In genomic region chr5:68299105-68299504, GRCh38 we compare ENCODE assay signal across 15 cellular contexts.
DNase-seq lines count a peak whose midpoint lies in the region; ATAC-seq and TF ChIP-seq lines count a peak whose summit lies in the region.
"Had no signal": no experiment of that assay in that cellular context is flagged by ENCODE, and none has a peak within 500 bp of the region (broad histone marks: within the 10 kb centered on the region; RNA-seq: fewer than 3 reads in every experiment).

No MANE protein-coding gene starts in this region.

- CTCF ChIA-PET in GM10248 (lab: Yijun Ruan, JAX), result interaction anchor here (1.1 to 4.9 kb wide), 4 partner anchors 9 to 1053 kb away, joined by 4 to 30 read pairs (median 6); no protein-coding TSS in a partner anchor

- POLR2A ChIA-PET in naive thymus-derived CD8-positive, alpha-beta T cell (lab: Charles Lee), result interaction anchor here (0.5 kb wide), 1 partner anchor 400 kb away, joined by 4 read pairs; no protein-coding TSS in a partner anchor
- POLR2A ChIA-PET in GM10248 (lab: Yijun Ruan, JAX), result interaction anchor here (0.5 kb wide), 1 partner anchor 27 kb away, joined by 4 read pairs; no protein-coding TSS in a partner anchor

- ATAC-seq in activated T-helper 17 cell treated with anti-CD3 and anti-CD28 coated beads, Interleukin-2, amount 50 U/mL, for 72 hours (replicated peaks), result no peak
- ATAC-seq in naive thymus-derived CD8-positive, alpha-beta T cell, result no peak

- peaks cover 25% of the 10 kb centered on the region for H3K4me1 Mint-ChIP-seq in activated naive CD4-positive, alpha-beta T cell treated with anti-CD3 and anti-CD28 coated beads, Interleukin-2, amount 50 U/mL, for 24 hours
- H3K4me1 Mint-ChIP-seq in activated T-helper 17 cell treated with anti-CD3 and anti-CD28 coated beads, Interleukin-2, amount 50 U/mL, for 72 hours, result peaks cover 16% of the 10 kb centered on the region
- peaks cover 13 to 35% (median 24%) of the 10 kb centered on the region in 4 donors for H3K4me1 Mint-ChIP-seq in naive thymus-derived CD8-positive, alpha-beta T cell
- H3K4me1 Mint-ChIP-seq: IgD-negative memory B cell had no signal

- H3K36me3 Mint-ChIP-seq in activated naive CD4-positive, alpha-beta T cell treated with anti-CD3 and anti-CD28 coated beads, Interleukin-2, amount 50 U/mL, for 24 hours, result peaks cover 18% of the 10 kb centered on the region
- peaks cover 80% of the 10 kb centered on the region for H3K36me3 Mint-ChIP-seq in activated T-helper 17 cell treated with anti-CD3 and anti-CD28 coated beads, Interleukin-2, amount 50 U/mL, for 72 hours (ENCODE audit: low read depth)
- H3K36me3 Mint-ChIP-seq in naive thymus-derived CD8-positive, alpha-beta T cell, result peaks cover 12 to 79% (median 48%) of the 10 kb centered on the region in 3 donors

- H3K4me3 Mint-ChIP-seq in activated naive CD4-positive, alpha-beta T cell treated with anti-CD3 and anti-CD28 coated beads, Interleukin-2, amount 50 U/mL, for 24 hours, result no peak overlapping the region
- no peak overlapping the region for H3K4me3 Mint-ChIP-seq in activated T-helper 17 cell treated with anti-CD3 and anti-CD28 coated beads, Interleukin-2, amount 50 U/mL, for 72 hours
- H3K4me3 Mint-ChIP-seq in naive thymus-derived CD8-positive, alpha-beta T cell, result no peak overlapping the region
- H3K4me3 Mint-ChIP-seq: IgD-negative memory B cell had no signal

- TF ChIP-seq CTCF in GM10248 (IDR thresholded peaks at IDR 0.05; ENCODE audit: control extremely low read depth, extremely low read depth, low read depth, missing control alignments), result no peak

- no peak for DNase-seq in activated naive CD4-positive, alpha-beta T cell (lab: John Stamatoyannopoulos, UW)
- no peak for DNase-seq in naive thymus-derived CD8-positive, alpha-beta T cell
- DNase-seq in superior temporal gyrus (ENCODE audit: extremely low spot score) (peak; percentile 31), GM10248 (ENCODE audit: extremely low spot score) (no peak), amygdala (lab: John Stamatoyannopoulos, UW) (no peak), HPDE6-E6E7 (ENCODE audit: extremely low spot score) (no peak)
- DNase-seq: GDM1, Kasumi-1, NCI-H1105, NCI-H1694 treated with DMSO at 0.1 percent for 48 hours, NCI-H69, SHP77 had no signal

- H3K9me3 Mint-ChIP-seq in activated naive CD4-positive, alpha-beta T cell treated with anti-CD3 and anti-CD28 coated beads, Interleukin-2, amount 50 U/mL, for 24 hours, result no peaks in the 10 kb centered on the region
- H3K9me3 Mint-ChIP-seq in activated T-helper 17 cell treated with anti-CD3 and anti-CD28 coated beads, Interleukin-2, amount 50 U/mL, for 72 hours, result no peaks in the 10 kb centered on the region
- H3K9me3 Mint-ChIP-seq in naive thymus-derived CD8-positive, alpha-beta T cell, result peaks cover 0 to 2% (median 0%) of the 10 kb centered on the region in 9 donors
- H3K9me3 Mint-ChIP-seq: IgD-negative memory B cell had no signal

- peak overlapping the region; percentile 30 for H3K27ac Mint-ChIP-seq in activated naive CD4-positive, alpha-beta T cell treated with anti-CD3 and anti-CD28 coated beads, Interleukin-2, amount 50 U/mL, for 24 hours
- peak overlapping the region; percentile 28 for H3K27ac Mint-ChIP-seq in activated T-helper 17 cell treated with anti-CD3 and anti-CD28 coated beads, Interleukin-2, amount 50 U/mL, for 72 hours
- peak overlapping the region in 6 of 10 donors; percentile 21 to 54 (median 35) for H3K27ac Mint-ChIP-seq in naive thymus-derived CD8-positive, alpha-beta T cell
- H3K27ac Mint-ChIP-seq: IgD-negative memory B cell had no signal

- H3K27me3 Mint-ChIP-seq in activated naive CD4-positive, alpha-beta T cell treated with anti-CD3 and anti-CD28 coated beads, Interleukin-2, amount 50 U/mL, for 24 hours, result no peaks in the 10 kb centered on the region
- H3K27me3 Mint-ChIP-seq in activated T-helper 17 cell treated with anti-CD3 and anti-CD28 coated beads, Interleukin-2, amount 50 U/mL, for 72 hours, result no peaks in the 10 kb centered on the region
- no peaks in the 10 kb centered on the region for H3K27me3 Mint-ChIP-seq in naive thymus-derived CD8-positive, alpha-beta T cell
- H3K27me3 Mint-ChIP-seq: IgD-negative memory B cell had no signal
